8 cellular contexts compared by ENCODE assay signal in genomic region chr12:109097140-109097434, GRCh38. TPM values are rescaled to one million over a fixed set of nuclear protein-coding genes. Genes with fewer than 3 reads are reported as not detected.
A peak's percentile ranks its signal among the peaks of the same experiment; 100 is the strongest.
DNase-seq lines count a peak whose midpoint lies in the region; TF ChIP-seq lines count a peak whose summit lies in the region.
"Had no signal": no experiment of that assay in that cellular context is flagged by ENCODE, and none has a peak within 500 bp of the region (broad histone marks: within the 10 kb centered on the region; RNA-seq: fewer than 3 reads in every experiment).

No MANE protein-coding gene starts in this region.

- no peaks in the 10 kb centered on the region for H3F3A ChIP-seq in OCI-LY1 (ENCODE audit: insufficient read depth, low read length)

- no peaks in the 10 kb centered on the region for H4K20me1 ChIP-seq in OCI-LY1 (ENCODE audit: insufficient read depth, low read length)

- H3K36me3 ChIP-seq in OCI-LY1 (ENCODE audit: insufficient read depth, low read length) (peaks cover 33% of the 10 kb centered on the region), ectodermal cell (ENCODE audit: control insufficient read depth, insufficient read depth, low read length) (peaks cover 20% of the 10 kb centered on the region)

- H3K27ac Mint-ChIP-seq in progenitor cell of endocrine pancreas, result no peak overlapping the region

- no peak for TF ChIP-seq CTCF in OCI-LY1 (IDR thresholded peaks at IDR 0.05; ENCODE audit: low read length)
- TF ChIP-seq CTCF in progenitor cell of endocrine pancreas (IDR thresholded peaks at IDR 0.05; ENCODE audit: unreplicated experiment), result no peak

- H2AFZ ChIP-seq in OCI-LY1 (ENCODE audit: low read length), result no peak overlapping the region

- H3K4me3 Mint-ChIP-seq in progenitor cell of endocrine pancreas (ENCODE audit: low read depth), result peak overlapping the region; percentile 93

- peak overlapping the region; percentile 85 for H3K4me2 ChIP-seq in OCI-LY1 (ENCODE audit: low read length)

- H3K4me1 Mint-ChIP-seq in progenitor cell of endocrine pancreas (ENCODE audit: low read depth), result peaks cover 20% of the 10 kb centered on the region

- peak overlapping the region; percentile 93 for H3K9ac ChIP-seq in OCI-LY1 (ENCODE audit: low read length)

- WGBS in ectodermal cell, 2 experiments, result 46 to 48% methylated on average over 11 of the region's 11 CpGs

- DNase-seq in progenitor cell of endocrine pancreas (ENCODE audit: low spot score, unreplicated experiment), result no peak
- no peak for DNase-seq in NCI-H446 (lab: John Stamatoyannopoulos, UW)
- no peak for DNase-seq in CD1c-positive myeloid dendritic cell (ENCODE audit: extremely low spot score)
- DNase-seq in hepatic stellate cell (ENCODE audit: low spot score), result no peak

- H3K27ac ChIP-seq in OCI-LY1 (ENCODE audit: low read depth, low read length, poor library complexity, severe bottlenecking) (peak overlapping the region; percentile 86), ectodermal cell (ENCODE audit: insufficient read depth, low read depth, low read length, poor library complexity, severe bottlenecking) (no peak overlapping the region)

- no peaks in the 10 kb centered on the region for H3K9me3 ChIP-seq in OCI-LY1 (ENCODE audit: low read length)
- H3K9me3 ChIP-seq in ectodermal cell (ENCODE audit: control insufficient read depth, low read length), result no peaks in the 10 kb centered on the region

- peaks cover 17% of the 10 kb centered on the region for H3K36me3 Mint-ChIP-seq in progenitor cell of endocrine pancreas (ENCODE audit: insufficient read depth)

- no peaks in the 10 kb centered on the region for H3K27me3 Mint-ChIP-seq in progenitor cell of endocrine pancreas
- H3K27me3 Mint-ChIP-seq: dendritic cell treated with granulocyte-macrophage colony-stimulating factor and Interleukin-4, amounts not matched to agents 40 ng/mL and 50 ng/mL, for 4 days had no signal

- no peaks in the 10 kb centered on the region for H3K9me3 Mint-ChIP-seq in progenitor cell of endocrine pancreas (ENCODE audit: low read depth)
- H3K9me3 Mint-ChIP-seq: dendritic cell treated with granulocyte-macrophage colony-stimulating factor and Interleukin-4, amounts not matched to agents 40 ng/mL and 50 ng/mL, for 4 days had no signal

- H3K79me2 ChIP-seq in OCI-LY1 (ENCODE audit: insufficient read depth, low read length), result peaks cover 10% of the 10 kb centered on the region

- H3K4me1 ChIP-seq in OCI-LY1 (ENCODE audit: insufficient read depth, low read length, severe bottlenecking) (peaks cover 39% of the 10 kb centered on the region), ectodermal cell (ENCODE audit: control insufficient read depth, insufficient read depth, low read length) (peaks cover 6% of the 10 kb centered on the region)

- H3K27me3 ChIP-seq in OCI-LY1 (ENCODE audit: insufficient read depth, low read length) (no peaks in the 10 kb centered on the region), ectodermal cell (ENCODE audit: control insufficient read depth, insufficient read depth, low read length, poor library complexity, severe bottlenecking) (no peaks in the 10 kb centered on the region)

- H3K9me2 ChIP-seq in OCI-LY1 (ENCODE audit: low read depth, low read length), result no peaks in the 10 kb centered on the region

- peak overlapping the region; percentile 76; the same call in 1 of the 2 replicates for H3K4me3 ChIP-seq in GM08714 (ENCODE audit: low read length)
- peak overlapping the region; percentile 96 for H3K4me3 ChIP-seq in OCI-LY1 (ENCODE audit: low read depth, low read length, poor library complexity, severe bottlenecking)
- H3K4me3 ChIP-seq in ectodermal cell (ENCODE audit: insufficient read depth, low read depth, low read length), result peak overlapping the region; percentile 91

RNA-seq across cellular contexts. Expression of gene UNG, which starts 0.3 kb away (rescaled TPM):
- polyA plus RNA-seq in ectodermal cell (2013, experiment 1 of 4), result 129 TPM
- polyA plus RNA-seq in ectodermal cell (2013, experiment 2 of 4), result 141 TPM
- 90.9 TPM for polyA plus RNA-seq in ectodermal cell (2013, experiment 3 of 4)
- polyA plus RNA-seq in ectodermal cell (2013, experiment 4 of 4), result 95.9 TPM
- 81.5 and 84.1 TPM in 2 replicates for total RNA-seq in progenitor cell of endocrine pancreas

RNA-seq across cellular contexts. Expression of gene ALKBH2, which starts 3.8 kb away (rescaled TPM):
- 27.0 TPM for polyA plus RNA-seq in ectodermal cell (2013, experiment 1 of 4)
- 30.2 TPM for polyA plus RNA-seq in ectodermal cell (2013, experiment 2 of 4)
- 33.6 TPM for polyA plus RNA-seq in ectodermal cell (2013, experiment 3 of 4)
- 30.0 TPM for polyA plus RNA-seq in ectodermal cell (2013, experiment 4 of 4)
- 22.0 and 28.9 TPM in 2 replicates for total RNA-seq in progenitor cell of endocrine pancreas

RNA-seq across cellular contexts. Expression of gene ACACB, which starts 19.3 kb away (rescaled TPM):
- polyA plus RNA-seq in ectodermal cell (2013, experiment 1 of 4), result 7.8 TPM
- 8.1 TPM for polyA plus RNA-seq in ectodermal cell (2013, experiment 2 of 4)
- 6.3 TPM for polyA plus RNA-seq in ectodermal cell (2013, experiment 3 of 4)
- 7.0 TPM for polyA plus RNA-seq in ectodermal cell (2013, experiment 4 of 4)
- total RNA-seq in progenitor cell of endocrine pancreas, result 38.1 and 47.3 TPM in 2 replicates

RNA-seq across cellular contexts. Expression of gene USP30, which starts 44.7 kb away (rescaled TPM):
- polyA plus RNA-seq in ectodermal cell (2013, experiment 1 of 4), result 15.6 TPM
- polyA plus RNA-seq in ectodermal cell (2013, experiment 2 of 4), result 17.2 TPM
- polyA plus RNA-seq in ectodermal cell (2013, experiment 3 of 4), result 18.8 TPM
- polyA plus RNA-seq in ectodermal cell (2013, experiment 4 of 4), result 17.6 TPM
- 23.0 and 25.9 TPM in 2 replicates for total RNA-seq in progenitor cell of endocrine pancreas
